Comparison of ENCODE assay signal across 26 cellular contexts in genomic region chr7:152112829-152113228, GRCh38.
"Had no signal": no experiment of that assay in that cellular context is flagged by ENCODE, and none has a peak within 500 bp of the region (broad histone marks: within the 10 kb centered on the region; RNA-seq: fewer than 3 reads in every experiment).

No MANE protein-coding gene starts in this region.

- FAIRE-seq: small intestine, urothelium cell line had no signal

- ATAC-seq: naive thymus-derived CD4-positive, alpha-beta T cell; natural killer cell; psoas muscle; right cardiac atrium; stimulated activated effector memory CD8-positive, alpha-beta T cell treated with anti-CD3 and anti-CD28 coated beads, Interleukin-12 subunit alpha, Interleukin-12 subunit beta, amount 100 ng/mL, for 72 hours; stimulated activated naive B cell treated with anti-CD40 and anti-IgM and Interleukin-4, amounts not matched to agents 10 μg/mL and 1 μg/mL and 100 μg/mL, for 72 hours had no signal

- H3K27me3 ChIP-seq: neural progenitor cell, ovary, sigmoid colon, stomach, thyroid gland, tibial nerve, upper lobe of left lung, vagina had no signal

- H3K36me3 ChIP-seq: neural progenitor cell, ovary had no signal

- DNase-seq: naive thymus-derived CD4-positive, alpha-beta T cell; natural killer cell; occipital lobe; ovary; posterior cingulate gyrus; psoas muscle; right cardiac atrium; sigmoid colon; small intestine; stimulated activated CD4-positive, alpha-beta T cell treated with anti-CD3 and anti-CD28 coated beads, Interleukin-15, amount 100 ng/mL, for 24 hours; stimulated activated CD4-positive, alpha-beta T cell treated with anti-CD3 and anti-CD28 coated beads, Interleukin-2, amount 100 ng/mL, for 24 hours; stimulated activated CD4-positive, alpha-beta T cell treated with anti-CD3 and anti-CD28 coated beads, Interleukin-2, amount 100 ng/mL, for 48 hours; stimulated activated CD4-positive, alpha-beta T cell treated with anti-CD3 and anti-CD28 coated beads, Interleukin-4, amount 100 ng/mL, for 24 hours; stimulated activated naive B cell treated with anti-CD40 and anti-IgM and Interleukin-4, amounts not matched to agents 10 μg/mL and 1 μg/mL and 100 μg/mL, for 72 hours; stimulated activated naive CD4-positive, alpha-beta T cell treated with Interleukin-2 at 50 U/mL for 16 hours; stomach; thyroid gland; trophoblast cell; upper lobe of left lung had no signal

- H3K4me1 ChIP-seq: neural progenitor cell, parathyroid adenoma, psoas muscle, sigmoid colon, stomach, thyroid gland, tibial nerve, vagina had no signal

- H2AFZ ChIP-seq: neural progenitor cell, parathyroid adenoma had no signal

- H3K79me2 ChIP-seq: parathyroid adenoma had no signal

- H3K27ac ChIP-seq: neural progenitor cell, ovary, parathyroid adenoma, psoas muscle, sigmoid colon, stomach, thoracic aorta, thyroid gland, tibial nerve, upper lobe of left lung, vagina had no signal

- H3K9ac ChIP-seq: neural progenitor cell, parathyroid adenoma had no signal

- H3K9me3 ChIP-seq: ovary, psoas muscle, sigmoid colon, stomach, thoracic aorta, thyroid gland, tibial nerve, upper lobe of left lung, vagina had no signal

- H3K4me3 ChIP-seq: neural progenitor cell, ovary, psoas muscle, sigmoid colon, stomach, thoracic aorta, thyroid gland, tibial nerve, upper lobe of left lung, vagina had no signal

- H3K4me2 ChIP-seq: neural progenitor cell had no signal
